33 cellular contexts compared by ENCODE assay signal in genomic region chr7:46494441-46494840, GRCh38.
"Had no signal": no experiment of that assay in that cellular context is flagged by ENCODE, and none has a peak within 500 bp of the region (broad histone marks: within the 10 kb centered on the region; RNA-seq: fewer than 3 reads in every experiment).

No MANE protein-coding gene starts in this region.

- H3K27me3 ChIP-seq: adrenal gland, body of pancreas, breast epithelium, Peyer's patch had no signal

- H3K4me3 ChIP-seq: adrenal gland, body of pancreas, breast epithelium, Peyer's patch had no signal

- H3K4me1 ChIP-seq: adrenal gland, body of pancreas, breast epithelium, Peyer's patch had no signal

- H3K36me3 Mint-ChIP-seq: activated CD8-positive, alpha-beta memory T cell treated with anti-CD3 and anti-CD28 coated beads, Interleukin-2, amount 10 ng/mL, durations not matched to agents 7 days and 5 days; activated naive CD8-positive, alpha-beta T cell treated with anti-CD3 and anti-CD28 coated beads, Interleukin-2, amount 10 ng/mL, durations not matched to agents 7 days and 5 days had no signal

- H3K27ac ChIP-seq: adrenal gland, body of pancreas, breast epithelium, KMS-11, Peyer's patch, WERI-Rb-1 had no signal

- H3K27ac Mint-ChIP-seq: activated CD4-positive, alpha-beta memory T cell treated with anti-CD3 and anti-CD28 coated beads, Interleukin-2, amount 10 ng/mL, durations not matched to agents 7 days and 5 days; activated CD8-positive, alpha-beta memory T cell treated with anti-CD3 and anti-CD28 coated beads, Interleukin-2, amount 10 ng/mL, durations not matched to agents 7 days and 5 days; activated naive CD8-positive, alpha-beta T cell treated with anti-CD3 and anti-CD28 coated beads, Interleukin-2, amount 10 ng/mL, durations not matched to agents 7 days and 5 days; activated T-cell treated with anti-CD3 and anti-CD28 coated beads, Interleukin-2, amount 50 U/mL, for 72 hours; activated T-helper 17 cell treated with anti-CD3 and anti-CD28 coated beads, Interleukin-2, amount 50 U/mL, for 72 hours had no signal

- DNase-seq: activated CD4-positive, alpha-beta memory T cell treated with anti-CD3 and anti-CD28 coated beads, Interleukin-2, amount 10 ng/mL, durations not matched to agents 7 days and 5 days; activated CD4-positive, alpha-beta T cell treated with anti-CD3 and anti-CD28 coated beads for 1 hour; activated CD4-positive, alpha-beta T cell treated with anti-CD3 and anti-CD28 coated beads for 48 hours; activated CD4-positive, CD25-positive, alpha-beta regulatory T cell; activated CD8-positive, alpha-beta memory T cell treated with anti-CD3 and anti-CD28 coated beads for 24 hours; activated CD8-positive, alpha-beta memory T cell treated with anti-CD3 and anti-CD28 coated beads, Interleukin-2, amount 10 ng/mL, durations not matched to agents 7 days and 5 days; activated effector memory CD4-positive, alpha-beta T cell treated with anti-CD3 and anti-CD28 coated beads, Interleukin-2, amount 50 U/mL, for 16 hours; activated naive CD4-positive, alpha-beta T cell; activated naive CD4-positive, alpha-beta T cell treated with anti-CD3 and anti-CD28 coated beads, Interleukin-2, amount 50 U/mL, for 16 hours; activated naive CD8-positive, alpha-beta T cell treated with anti-CD3 and anti-CD28 coated beads, Interleukin-2, amount 10 ng/mL, durations not matched to agents 7 days and 5 days; activated T-cell treated with anti-CD3 and anti-CD28 coated beads, Interleukin-2, amount 50 U/mL, for 1 hour; activated T-cell treated with anti-CD3 and anti-CD28 coated beads, Interleukin-2, amount 50 U/mL, for 72 hours; adrenal gland; body of pancreas; NCI-H1092 treated with DMSO at 0.1 percent for 48 hours; NCI-H1417; NCI-H146; NCI-H187; NCI-H2029 treated with DMSO at 0.1 percent for 48 hours; NCI-H2107; NCI-H2171; NCI-H510A; NCI-H526; NCI-H748 treated with DMSO at 0.1 percent for 48 hours; NK-92 treated with Interleukin-12 subunit alpha and Interleukin-12 subunit beta, amount 100 ng/mL, for 24 hours; Peyer's patch; RPMI8226; SHP77 treated with DMSO at 0.1 percent for 48 hours; T1000; WERI-Rb-1 had no signal

- H3K4me3 Mint-ChIP-seq: activated CD4-positive, alpha-beta memory T cell treated with anti-CD3 and anti-CD28 coated beads, Interleukin-2, amount 10 ng/mL, durations not matched to agents 7 days and 5 days; activated CD8-positive, alpha-beta memory T cell treated with anti-CD3 and anti-CD28 coated beads, Interleukin-2, amount 10 ng/mL, durations not matched to agents 7 days and 5 days; activated naive CD8-positive, alpha-beta T cell treated with anti-CD3 and anti-CD28 coated beads, Interleukin-2, amount 10 ng/mL, durations not matched to agents 7 days and 5 days; activated T-cell treated with anti-CD3 and anti-CD28 coated beads, Interleukin-2, amount 50 U/mL, for 72 hours; activated T-helper 17 cell treated with anti-CD3 and anti-CD28 coated beads, Interleukin-2, amount 50 U/mL, for 72 hours had no signal

- H3K36me3 ChIP-seq: adrenal gland, breast epithelium, Peyer's patch, WERI-Rb-1 had no signal

- H3K9me3 ChIP-seq: adrenal gland, body of pancreas, Peyer's patch had no signal

- H3K4me2 ChIP-seq: KMS-11 had no signal

- H3K4me1 Mint-ChIP-seq: activated CD4-positive, alpha-beta memory T cell treated with anti-CD3 and anti-CD28 coated beads, Interleukin-2, amount 10 ng/mL, durations not matched to agents 7 days and 5 days; activated CD8-positive, alpha-beta memory T cell treated with anti-CD3 and anti-CD28 coated beads, Interleukin-2, amount 10 ng/mL, durations not matched to agents 7 days and 5 days; activated naive CD8-positive, alpha-beta T cell treated with anti-CD3 and anti-CD28 coated beads, Interleukin-2, amount 10 ng/mL, durations not matched to agents 7 days and 5 days; activated T-helper 17 cell treated with anti-CD3 and anti-CD28 coated beads, Interleukin-2, amount 50 U/mL, for 72 hours had no signal

- H3K27me3 Mint-ChIP-seq: activated CD4-positive, alpha-beta memory T cell treated with anti-CD3 and anti-CD28 coated beads, Interleukin-2, amount 10 ng/mL, durations not matched to agents 7 days and 5 days; activated CD8-positive, alpha-beta memory T cell treated with anti-CD3 and anti-CD28 coated beads, Interleukin-2, amount 10 ng/mL, durations not matched to agents 7 days and 5 days; activated naive CD8-positive, alpha-beta T cell treated with anti-CD3 and anti-CD28 coated beads, Interleukin-2, amount 10 ng/mL, durations not matched to agents 7 days and 5 days; activated T-helper 17 cell treated with anti-CD3 and anti-CD28 coated beads, Interleukin-2, amount 50 U/mL, for 72 hours had no signal
